Comparison of ENCODE assay signal across 8 cellular contexts in the genomic region with DNA sequence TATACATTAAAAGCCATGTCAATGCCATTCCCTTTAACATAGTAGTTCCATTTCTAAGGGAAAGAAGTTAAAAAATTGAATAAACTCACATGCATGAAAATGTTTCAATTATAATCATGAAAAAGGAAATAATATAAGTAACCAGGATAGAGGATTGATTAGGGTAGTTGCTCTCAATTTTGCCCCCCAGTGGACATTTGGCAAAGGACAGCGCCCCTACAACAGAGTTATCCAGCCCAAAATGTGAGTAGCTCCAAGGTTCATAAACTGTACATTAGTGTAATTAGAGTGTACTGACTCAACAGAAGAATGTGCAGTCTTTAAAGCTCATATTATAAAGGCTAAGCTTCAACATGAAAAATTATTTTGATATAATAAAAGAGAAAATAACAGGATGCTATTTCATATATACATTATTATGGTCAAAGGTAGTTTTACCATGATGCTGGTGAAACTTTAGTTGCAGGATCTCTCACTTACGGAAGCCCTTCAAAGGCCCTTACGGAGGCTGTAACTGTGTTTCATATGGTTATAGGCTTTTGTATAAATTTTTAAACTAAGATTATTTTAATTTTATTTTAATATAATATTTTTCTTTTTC.
A peak's percentile ranks its signal among the peaks of the same experiment; 100 is the strongest.
DNase-seq lines count a peak whose midpoint lies in the region; ATAC-seq and TF ChIP-seq lines count a peak whose summit lies in the region.

No MANE protein-coding gene starts in this region.

- H3K4me3 ChIP-seq in OCI-LY3 (ENCODE audit: low read length): no peak overlapping the region
- no peak overlapping the region for H3K4me3 ChIP-seq in fibroblast of the aortic adventitia (ENCODE audit: low read depth, low read length)

- H3K27me3 ChIP-seq in OCI-LY3 (ENCODE audit: low read depth, low read length): no peaks in the 10 kb centered on the region

- peak; percentile 10 for TF ChIP-seq CTCF in GM13976 (IDR thresholded peaks at IDR 0.05; ENCODE audit: borderline replicate concordance, control extremely low read depth, extremely low read depth, insufficient read depth, missing control alignments)
- peak; percentile 70 for TF ChIP-seq CTCF in OCI-LY3 (IDR thresholded peaks at IDR 0.05; ENCODE audit: low read depth, low read length)
- TF ChIP-seq CTCF in fibroblast of the aortic adventitia (IDR thresholded peaks at IDR 0.05; ENCODE audit: insufficient read depth, low read length): peak; percentile 66

- ATAC-seq in GM21737 (IDR thresholded peaks at IDR 0.05; ENCODE audit: unreplicated experiment) (no peak), GM18511 (IDR thresholded peaks at IDR 0.05; ENCODE audit: unreplicated experiment) (no peak), HG03439 (IDR thresholded peaks at IDR 0.05; ENCODE audit: unreplicated experiment) (no peak)

- no peaks in the 10 kb centered on the region for H3K36me3 ChIP-seq in OCI-LY3 (replicated peaks; ENCODE audit: low read depth, low read length)

- DNase-seq in AG20443 (ENCODE audit: low spot score): peak; percentile 22
- peak; percentile 13 for DNase-seq in GM13976 (ENCODE audit: low spot score)
- peak; percentile 24 for DNase-seq in fibroblast of the aortic adventitia (ENCODE audit: low read depth)
- DNase-seq in effector CD8-positive, alpha-beta T cell (lab: John Stamatoyannopoulos, UW): no peak

- no peaks in the 10 kb centered on the region for H3K79me2 ChIP-seq in OCI-LY3 (ENCODE audit: low read length)

- peaks cover 58% of the 10 kb centered on the region for H3K4me1 ChIP-seq in OCI-LY3 (ENCODE audit: low read length)

- in situ Hi-C loops in GM13976 (cut with MboI; ENCODE audit: low sequenced_read_pairs, unreplicated experiment): no loop called here

- no peaks in the 10 kb centered on the region for H3K9me3 ChIP-seq in OCI-LY3 (ENCODE audit: insufficient read depth, low read length)

- H4K20me1 ChIP-seq in OCI-LY3 (ENCODE audit: insufficient read depth, low read length): no peaks in the 10 kb centered on the region

- peak overlapping the region; percentile 17 for H3K4me2 ChIP-seq in OCI-LY3 (ENCODE audit: low read length)

- no peak overlapping the region for H2AFZ ChIP-seq in OCI-LY3 (ENCODE audit: low read depth, low read length)

- peak overlapping the region; percentile 65 for H3K27ac ChIP-seq in OCI-LY3 (ENCODE audit: low read length)

- H3K9ac ChIP-seq in OCI-LY3 (ENCODE audit: low read length): no peak overlapping the region

Comparison
In these comparisons a context has a peak if more than half of its experiments do, and no peak if none do; other contexts are left out.
1. CTCF ChIP-seq: peak in every context shown above with its lines; median percentile 70 in OCI-LY3; 66 in fibroblast of the aortic adventitia; 10 in GM13976.